9 cellular contexts compared by ENCODE assay signal in the genomic region with DNA sequence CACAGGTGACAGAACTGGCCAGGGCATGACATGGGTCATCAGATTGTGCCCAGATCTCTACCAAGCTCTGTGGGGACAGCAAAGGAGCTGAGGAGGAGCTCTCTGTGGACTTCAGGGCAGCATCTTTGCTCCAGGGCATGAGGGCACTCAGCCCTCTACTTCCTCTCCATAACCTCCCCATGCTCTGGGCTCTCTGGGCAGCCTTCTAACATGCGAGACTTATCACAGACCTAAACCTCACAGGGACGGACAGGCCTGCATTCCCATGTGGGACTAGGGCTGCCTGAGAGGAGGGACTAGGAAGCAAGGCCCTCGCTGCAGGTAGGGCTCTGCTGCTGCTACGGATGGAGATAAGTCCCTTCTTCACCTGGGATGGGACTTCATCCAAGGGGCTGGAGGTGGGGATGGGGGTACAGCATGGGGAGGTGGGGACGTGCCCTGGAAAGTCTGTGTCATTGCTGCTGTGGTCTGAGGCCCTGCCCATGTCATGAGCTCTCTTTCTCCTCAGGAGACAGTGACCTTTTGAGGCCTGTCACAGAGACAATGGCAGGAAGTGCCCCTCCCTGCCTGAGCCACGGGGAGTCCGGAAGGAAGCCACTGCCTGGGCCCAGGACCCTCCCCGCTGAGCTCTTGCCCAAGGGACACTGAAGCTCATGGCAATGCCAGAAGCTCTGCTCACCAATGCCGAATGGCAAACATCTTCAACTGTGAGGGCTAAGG. TPM values are rescaled to one million over a fixed set of nuclear protein-coding genes. Genes with fewer than 3 reads are reported as not detected.
DNase-seq lines count a peak whose midpoint lies in the region; ATAC-seq, FAIRE-seq and TF ChIP-seq lines count a peak whose summit lies in the region.
"Had no signal": no experiment of that assay in that cellular context is flagged by ENCODE, and none has a peak within 500 bp of the region (broad histone marks: within the 10 kb centered on the region; RNA-seq: fewer than 3 reads in every experiment).

No MANE protein-coding gene starts in this region.

- H3K4me3 Mint-ChIP-seq in stimulated activated naive CD8-positive, alpha-beta T cell treated with anti-CD3 and anti-CD28 coated beads, Interleukin-15, amount 100 ng/mL, for 72 hours, result peak overlapping the region; percentile 72 to 78

- H3K27me3 ChIP-seq in HepG2 (ENCODE audit: control insufficient read depth in 1 of 2, insufficient read depth in 2 of 2, low read length in 2 of 2), result no peaks in the 10 kb centered on the region

- 91% methylated on average over 5 of the region's 9 CpGs for WGBS in HepG2 (ENCODE audit: low lambda C conversion rate)

- peak overlapping the region; percentile 96 to 98 for H3K27ac Mint-ChIP-seq in stimulated activated naive CD8-positive, alpha-beta T cell treated with anti-CD3 and anti-CD28 coated beads, Interleukin-15, amount 100 ng/mL, for 72 hours

- no peak overlapping the region for H3K9ac ChIP-seq in HepG2 (ENCODE audit: insufficient read depth, low read depth, low read length)

- peaks cover 8 to 22% of the 10 kb centered on the region in 2 experiments for H3K36me3 ChIP-seq in HepG2 (replicated peaks in 1 of 2; ENCODE audit: control insufficient read depth in 1 of 2, insufficient read depth in 2 of 2, low read length in 2 of 2)

- H3K27ac ChIP-seq in HepG2 (ENCODE audit: extremely low read length, insufficient read depth, low read length), result no peak overlapping the region
- H3K27ac ChIP-seq: C4-2B had no signal

- no peak for TF ChIP-seq CTCF in HepG2 (CRISPR knock-in tag; IDR thresholded peaks at IDR 0.05)

- TF ChIP-seq POLR2A in HepG2 (IDR thresholded peaks at IDR 0.05; ENCODE audit: insufficient read depth in 1 of 2, low read depth in 2 of 2, low read length in 2 of 2) (no peak), GM12892 (IDR thresholded peaks at IDR 0.05; ENCODE audit: low read depth, low read length) (no peak)

- no peaks in the 10 kb centered on the region for H3K27me3 Mint-ChIP-seq in stimulated activated naive CD8-positive, alpha-beta T cell treated with anti-CD3 and anti-CD28 coated beads, Interleukin-15, amount 100 ng/mL, for 72 hours

- ATAC-seq in HepG2 (no peak), HG03135 (IDR thresholded peaks at IDR 0.05; ENCODE audit: unreplicated experiment) (no peak)
- peak; percentile 98 for ATAC-seq in stimulated activated naive CD8-positive, alpha-beta T cell treated with anti-CD3 and anti-CD28 coated beads, Interleukin-15, amount 100 ng/mL, for 72 hours

- intact Hi-C loops in HepG2 (cut with micrococcal nuclease; ENCODE audit: unreplicated experiment), result no loop called here

- POLR2A ChIA-PET in HepG2 (lab: Yijun Ruan, JAX), result no interaction called here
- POLR2A ChIA-PET in HEK293T (lab: Yijun Ruan, JAX), result no interaction called here

- H3K4me2 ChIP-seq in HepG2 (ENCODE audit: low read depth, low read length), result no peak overlapping the region

- peaks cover 88% of the 10 kb centered on the region for H3K4me1 Mint-ChIP-seq in stimulated activated naive CD8-positive, alpha-beta T cell treated with anti-CD3 and anti-CD28 coated beads, Interleukin-15, amount 100 ng/mL, for 72 hours

- FAIRE-seq in HepG2 (lab: Jason Lieb, UNC) (no peak), GM12892 (lab: Jason Lieb, UNC) (no peak)

- TF ChIP-seq EP300 in HepG2 (IDR thresholded peaks at IDR 0.05; ENCODE audit: low read depth in 2 of 2, low read length in 2 of 2) (no peak), HepG2 (CRISPR knock-in tag; IDR thresholded peaks at IDR 0.05; ENCODE audit: borderline replicate concordance) (no peak)

- DNase-seq in AML-193 (lab: John Stamatoyannopoulos, UW) (peak; percentile 17 to 31), NCI-H460 (ENCODE audit: extremely low read depth, low read depth) (peak; percentile 31), HepG2 (ENCODE audit: low spot score) (no peak), HEK293T (ENCODE audit: extremely low spot score) (no peak), GM12892 (ENCODE audit: insufficient read length) (no peak)
- DNase-seq in activated CD8-positive, alpha-beta memory T cell treated with anti-CD3 and anti-CD28 coated beads, Interleukin-2, amount 50 U/mL, for 48 hours, result peak; percentile 75
- DNase-seq in stimulated activated naive CD8-positive, alpha-beta T cell treated with anti-CD3 and anti-CD28 coated beads, Interleukin-15, amount 100 ng/mL, for 72 hours, result peak; percentile 59 to 77

- no peak for TF ChIP-seq RAD21 in HepG2 (CRISPR knock-in tag; IDR thresholded peaks at IDR 0.05)

- peaks cover 0 to 5% of the 10 kb centered on the region in 2 donors for H3K9me3 Mint-ChIP-seq in stimulated activated naive CD8-positive, alpha-beta T cell treated with anti-CD3 and anti-CD28 coated beads, Interleukin-15, amount 100 ng/mL, for 72 hours

- CTCF ChIA-PET in HepG2 (lab: Yijun Ruan, JAX; ENCODE audit: low intra/inter-chr PET ratio, low total read pairs) (no interaction called here), HEK293T (lab: Yijun Ruan, JAX) (no interaction called here)

- H3K4me3 ChIP-seq in HepG2 (replicated peaks in 1 of 3; ENCODE audit: insufficient read depth in 1 of 3, low read depth in 2 of 3, low read length in 3 of 3), result no peak overlapping the region

- in situ Hi-C loops in HepG2 (cut with HindIII; ENCODE audit: extremely low pct_ligation_motif_present, low pct_unique_long_range_greater_than_20kb), result no loop called here

- H2AFZ ChIP-seq in HepG2 (ENCODE audit: low read length), result no peak overlapping the region

- no TSS peak for BruUV-seq in HepG2 (replicated peaks; lab: Mats Ljungman, UMichigan)

- no peaks in the 10 kb centered on the region for H3K79me2 ChIP-seq in HepG2 (ENCODE audit: insufficient read depth, low read length)

- H3K9me3 ChIP-seq in HepG2 (ENCODE audit: low read length), result no peaks in the 10 kb centered on the region

- H3K4me1 ChIP-seq in HepG2 (ENCODE audit: insufficient read depth, low read length), result peaks cover 53% of the 10 kb centered on the region

- no peaks in the 10 kb centered on the region for H4K20me1 ChIP-seq in HepG2 (ENCODE audit: insufficient read depth, low read length)

TF ChIP-seq in HepG2, 621 proteins besides CTCF, POLR2A, EP300 and RAD21 (continues in another document):
- no peak for TF ChIP-seq SOX13 (IDR thresholded peaks at IDR 0.05)
- peak in 1 of 2 experiments; percentile 70; a peak in 2 of 4 replicates for TF ChIP-seq SOX13 (CRISPR knock-in tag; conservative IDR thresholded peaks at IDR 0.05 in 1 of 2, IDR thresholded peaks at IDR 0.05 in 1 of 2)
- no peak for TF ChIP-seq GZF1 (CRISPR knock-in tag; IDR thresholded peaks at IDR 0.05)
- no peak for TF ChIP-seq GABPA (IDR thresholded peaks at IDR 0.05; ENCODE audit: low read depth, low read length)
- peak; percentile 38; the same call in 1 of the 2 replicates for TF ChIP-seq GABPA (CRISPR knock-in tag; IDR thresholded peaks at IDR 0.05; ENCODE audit: low read depth)
- TF ChIP-seq GABPB1 (CRISPR knock-in tag; IDR thresholded peaks at IDR 0.05), result peak; percentile 55

TF ChIP-seq in HEK293T, 16 proteins besides CTCF, POLR2A, EP300 and RAD21:
- TF ChIP-seq NFRKB (IDR thresholded peaks at IDR 0.05) (no peak), LEF1 (IDR thresholded peaks at IDR 0.05; ENCODE audit: borderline replicate concordance) (no peak), PKNOX1 (IDR thresholded peaks at IDR 0.05) (no peak), ZNF384 (IDR thresholded peaks at IDR 0.05) (no peak), HDGF (IDR thresholded peaks at IDR 0.05; ENCODE audit: borderline replicate concordance) (no peak), TARDBP (IDR thresholded peaks at IDR 0.05) (no peak), SUZ12 (IDR thresholded peaks at IDR 0.05) (no peak)

RNA-seq across cellular contexts. Expression of gene PITPNM2, which starts 44.1 kb away (rescaled TPM):
- 3.4 and 4.1 TPM in 2 replicates for total RNA-seq in NCI-H460 (2014; rRNA removed; shearing (Covaris generic))
- 11.9 and 12.1 TPM in 2 replicates for polyA plus RNA-seq in NCI-H460 (2014; cell fraction: nucleus; rRNA removed)
- total RNA-seq in HepG2 (2016; rRNA removed; fragmentation: Illumina TruSeq; extraction: Trizol), result 4.2 and 4.7 TPM in 2 replicates
- 2.8 and 3.0 TPM in 2 replicates for total RNA-seq in HepG2 (2016; cell fraction: cytosol; rRNA removed; fragmentation: Illumina TruSeq; extraction: Trizol; ENCODE audit: low read depth)
- total RNA-seq in HepG2 (2016; cell fraction: insoluble cytoplasmic fraction; rRNA removed; fragmentation: Illumina TruSeq; extraction: Trizol), result 4.4 and 4.6 TPM in 2 replicates
- total RNA-seq in HepG2 (2016; cell fraction: membrane; rRNA removed; fragmentation: Illumina TruSeq; extraction: Trizol), result 4.6 and 5.9 TPM in 2 replicates
- 8.8 and 10.6 TPM in 2 replicates for total RNA-seq in HepG2 (2016; cell fraction: nucleus; rRNA removed; fragmentation: Illumina TruSeq; extraction: Trizol)
- polyA plus RNA-seq in HepG2 (2011; rRNA removed), result 5.3 TPM in 2 replicates
- 1.9 and 2.8 TPM in 2 replicates for polyA plus RNA-seq in HepG2 (2011; cell fraction: cytosol; rRNA removed)
- polyA plus RNA-seq in HepG2 (2011; cell fraction: nucleus; rRNA removed), result 29.2 and 36.9 TPM in 2 replicates
- polyA plus RNA-seq in HepG2 (2012), result 4.9 and 8.6 TPM in 2 replicates
- polyA plus RNA-seq in HepG2 (2016; cell fraction: cytosol; fragmentation: Illumina TruSeq; extraction: Trizol; ENCODE audit: low read depth), result 2.0 and 2.7 TPM in 2 replicates
- polyA plus RNA-seq in HepG2 (2016; cell fraction: insoluble cytoplasmic fraction; fragmentation: Illumina TruSeq; extraction: Trizol; ENCODE audit: low read depth), result 4.0 and 5.3 TPM in 2 replicates
- 3.2 and 3.3 TPM in 2 replicates for polyA plus RNA-seq in HepG2 (2016; cell fraction: membrane; fragmentation: Illumina TruSeq; extraction: Trizol; ENCODE audit: low read depth)
- 22.7 and 28.3 TPM in 2 replicates for polyA plus RNA-seq in HepG2 (2016; cell fraction: nucleus; fragmentation: Illumina TruSeq; extraction: Trizol; ENCODE audit: insufficient read depth, low read depth)
- 9.4 and 13.8 TPM in 2 replicates for polyA minus RNA-seq in HepG2 (2011; rRNA and poly(A)+ RNA removed; ENCODE audit: low replicate concordance)
- 4.8 and 6.2 TPM in 2 replicates for polyA minus RNA-seq in HepG2 (2011; cell fraction: cytosol; rRNA and poly(A)+ RNA removed)
- polyA minus RNA-seq in HepG2 (2011; cell fraction: nucleus; rRNA and poly(A)+ RNA removed), result 17.6 and 22.1 TPM in 2 replicates
- 0.53 TPM for polyA plus RNA-seq in GM12892 (2012; ENCODE audit: missing spikeins)

Comparison
In these comparisons a context has a peak if more than half of its experiments do, and no peak if none do; other contexts are left out.
1. DNase-seq: peak in AML-193 (2 of 2), NCI-H460 (single experiment), activated CD8-positive, alpha-beta memory T cell treated with anti-CD3 and anti-CD28 coated beads, Interleukin-2, amount 50 U/mL, for 48 hours (single experiment) and stimulated activated naive CD8-positive, alpha-beta T cell treated with anti-CD3 and anti-CD28 coated beads, Interleukin-15, amount 100 ng/mL, for 72 hours (2 of 2); none in HepG2 (single experiment), HEK293T (single experiment) and GM12892 (single experiment).